22 cellular contexts compared by ENCODE assay signal in the genomic region with DNA sequence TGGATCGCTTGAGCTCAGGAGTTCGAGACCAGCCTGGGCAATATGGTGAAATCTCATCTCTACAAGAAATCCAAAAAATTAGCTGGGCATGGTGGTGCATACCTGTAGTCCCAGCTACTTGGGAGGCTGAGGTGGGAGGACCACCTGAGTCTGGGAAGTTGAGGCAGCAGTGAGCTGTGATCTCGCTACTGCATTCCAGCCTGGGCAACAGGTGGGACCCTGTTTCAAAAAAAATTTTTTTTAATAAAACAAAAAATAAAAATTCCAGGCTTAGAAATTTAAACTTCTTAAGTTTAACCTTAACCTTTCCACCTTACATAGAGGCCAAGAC. TPM values are rescaled to one million over a fixed set of nuclear protein-coding genes. Genes with fewer than 3 reads are reported as not detected.
DNase-seq lines count a peak whose midpoint lies in the region; TF ChIP-seq lines count a peak whose summit lies in the region.
"Had no signal": no experiment of that assay in that cellular context is flagged by ENCODE, and none has a peak within 500 bp of the region (broad histone marks: within the 10 kb centered on the region; RNA-seq: fewer than 3 reads in every experiment).

No MANE protein-coding gene starts in this region.

- H3K4me3 Mint-ChIP-seq in chondrocyte (ENCODE audit: unreplicated experiment) = no peak overlapping the region
- H3K4me3 Mint-ChIP-seq: effector memory CD8-positive, alpha-beta T cell; immature natural killer cell had no signal

- H2AFZ ChIP-seq in PC-9 = no peak overlapping the region

- H3K36me3 ChIP-seq in PC-9 (ENCODE audit: low read depth) (no peaks in the 10 kb centered on the region), muscle layer of duodenum (ENCODE audit: control insufficient read depth in 1 of 2, insufficient read depth in 2 of 2, low read length in 2 of 2) (peaks cover 0 to 9% of the 10 kb centered on the region in 2 donors), uterus (no peaks in the 10 kb centered on the region)
- H3K36me3 ChIP-seq: adrenal gland, heart left ventricle, WERI-Rb-1 had no signal

- no peaks in the 10 kb centered on the region for H3K36me3 Mint-ChIP-seq in chondrocyte (ENCODE audit: low read depth)

- H3K4me2 ChIP-seq in PC-9 = peak overlapping the region; percentile 43; the same call in 1 of the 2 replicates
- H3K4me2 ChIP-seq: KMS-11 had no signal

- peaks cover 39% of the 10 kb centered on the region for H3K4me1 ChIP-seq in PC-9 (replicated peaks; ENCODE audit: insufficient read depth)
- peaks cover 19 to 43% of the 10 kb centered on the region in 2 donors for H3K4me1 ChIP-seq in muscle layer of duodenum (ENCODE audit: control insufficient read depth in 1 of 2, insufficient read depth in 2 of 2, low read length in 2 of 2)
- peaks cover 4 to 10% of the 10 kb centered on the region in 2 donors for H3K4me1 ChIP-seq in uterus

- peaks cover 32% of the 10 kb centered on the region for H3F3A ChIP-seq in PC-9 (ENCODE audit: insufficient read depth, low read depth)

- BruUV-seq in PC-9 (replicated peaks; lab: Mats Ljungman, UMichigan) = no TSS peak

- H3K9me3 ChIP-seq in PC-9 (ENCODE audit: insufficient read depth, low read depth) (0 out of 2 replicates have a peak, but pooled peaks cover 4% of the 10 kb centered on the region), muscle layer of duodenum (ENCODE audit: control insufficient read depth in 1 of 2, low read length in 2 of 2) (no peaks in the 10 kb centered on the region), uterus (no peaks in the 10 kb centered on the region)
- H3K9me3 ChIP-seq: adrenal gland, heart left ventricle, testis had no signal

- H3K9me2 ChIP-seq in PC-9 (ENCODE audit: insufficient read depth) = no peaks in the 10 kb centered on the region

- H3K4me1 Mint-ChIP-seq in chondrocyte (ENCODE audit: low read depth) = peaks cover 34% of the 10 kb centered on the region
- H3K4me1 Mint-ChIP-seq: immature natural killer cell had no signal

- POLR2A ChIA-PET in PC-9 (lab: Charles Lee; ENCODE audit: unreplicated experiment) = interaction anchor here (0.6 kb wide), 1 partner anchor 73 kb away, joined by 7 read pairs; no protein-coding TSS in a partner anchor

- H3K9me3 Mint-ChIP-seq in chondrocyte (ENCODE audit: low read depth) = no peaks in the 10 kb centered on the region
- H3K9me3 Mint-ChIP-seq: effector memory CD8-positive, alpha-beta T cell; immature natural killer cell had no signal

- no peak for TF ChIP-seq POLR2A in uterus (IDR thresholded peaks at IDR 0.05)

- no peak for TF ChIP-seq CTCF in PC-9 (conservative IDR thresholded peaks at IDR 0.05)
- TF ChIP-seq CTCF in chondrocyte (IDR thresholded peaks at IDR 0.05) = no peak
- TF ChIP-seq CTCF in uterus (IDR thresholded peaks at IDR 0.05) = no peak

- H3K27ac ChIP-seq in PC-9 (peak overlapping the region; percentile 75), muscle layer of duodenum (ENCODE audit: low read length) (peak overlapping the region; percentile 66), uterus (peak overlapping the region; percentile 84 to 86)
- H3K27ac ChIP-seq: KMS-11, testis, WERI-Rb-1 had no signal

- H3K27ac Mint-ChIP-seq in chondrocyte (ENCODE audit: unreplicated experiment) = peak overlapping the region; percentile 80
- H3K27ac Mint-ChIP-seq: effector memory CD8-positive, alpha-beta T cell; immature natural killer cell had no signal

- CTCF ChIA-PET in PC-9 (lab: Charles Lee) = interaction anchor here (0.5 to 0.8 kb wide), 3 partner anchors 11 to 544 kb away, joined by 3 to 7 read pairs (median 3); no protein-coding TSS in a partner anchor

- DNase-seq in PC-9 = no peak
- no peak for DNase-seq in chondrocyte (ENCODE audit: low spot score)
- no peak for DNase-seq in uterus
- DNase-seq in NCI-H748 (lab: John Stamatoyannopoulos, UW; ENCODE audit: unreplicated experiment) = no peak
- no peak for DNase-seq in mucosa of gallbladder (ENCODE audit: low spot score)
- no peak for DNase-seq in ACHN
- DNase-seq: activated CD4-positive, alpha-beta T cell treated with anti-CD3 and anti-CD28 coated beads, Interleukin-2, amount 50 U/mL, for 4 hours; activated gamma-delta T cell treated with Interleukin-2 at 50 U/mL for 16 hours; activated T-cell treated with anti-CD3 and anti-CD28 coated beads for 4 hours; DMS79; effector memory CD8-positive, alpha-beta T cell; heart left ventricle; immature natural killer cell; left ventricle myocardium superior; NCI-H1930; NCI-H2227 treated with DMSO at 0.1 percent for 48 hours; testis; WERI-Rb-1 had no signal

- H4K20me1 ChIP-seq in PC-9 (ENCODE audit: insufficient read depth) = no peaks in the 10 kb centered on the region

- no peaks in the 10 kb centered on the region for H3K27me3 ChIP-seq in PC-9 (ENCODE audit: insufficient read depth, low read depth)
- no peaks in the 10 kb centered on the region for H3K27me3 ChIP-seq in muscle layer of duodenum (ENCODE audit: low read depth, low read length)
- H3K27me3 ChIP-seq in uterus = no peaks in the 10 kb centered on the region
- H3K27me3 ChIP-seq: adrenal gland, testis had no signal

- intact Hi-C loops in PC-9 (cut with micrococcal nuclease; ENCODE audit: unreplicated experiment) = no loop called here
- intact Hi-C loops in uterus (cut with DNase I; ENCODE audit: low total_unique reads) = no loop called here

- no peak overlapping the region for H3K4me3 ChIP-seq in PC-9
- H3K4me3 ChIP-seq in muscle layer of duodenum (ENCODE audit: low read depth in 1 of 2, low read length in 2 of 2) = no peak overlapping the region
- no peak overlapping the region for H3K4me3 ChIP-seq in uterus
- H3K4me3 ChIP-seq: adrenal gland, heart left ventricle, testis had no signal

- 0 out of 2 replicates have a peak, but pooled peaks cover 11% of the 10 kb centered on the region for H3K79me2 ChIP-seq in PC-9 (ENCODE audit: low read depth)

- in situ Hi-C loops in ACHN (cut with HindIII; ENCODE audit: low pct_ligation_motif_present, low pct_unique_long_range_greater_than_20kb, low sequenced_read_pairs) = no loop called here

- peaks cover 3% of the 10 kb centered on the region for H3K27me3 Mint-ChIP-seq in chondrocyte (ENCODE audit: low read depth)

RNA-seq across cellular contexts. Expression of a gene that starts 21.2 kb away (rescaled TPM):
- 5.4 and 6.1 TPM in 2 replicates for total RNA-seq in PC-9 (2021)
- 4.8 to 21.4 TPM (median 6.6 TPM) in 3 replicates for total RNA-seq in chondrocyte
- total RNA-seq in uterus = 100 to 1,000 TPM in 2 of 4 donors, 10 to 100 TPM in 2; 51.6 to 143 (median 95.7) TPM
- 53.9 TPM for total RNA-seq in mucosa of gallbladder
- total RNA-seq: HT-29 had no signal
